ENCODE assay signal across 8 cellular contexts in genomic region chr17:45490198-45490597, GRCh38. TPM values are rescaled to one million over a fixed set of nuclear protein-coding genes. Genes with fewer than 3 reads are reported as not detected.
DNase-seq lines count a peak whose midpoint lies in the region; ATAC-seq and TF ChIP-seq lines count a peak whose summit lies in the region.
"Not testable (repeated sequence)": the region's sequence is repeated elsewhere in the genome, so short reads cannot be mapped to it uniquely, and the experiment has no call there.

No MANE protein-coding gene starts in this region.

- H3K27ac ChIP-seq in Karpas-422 (ENCODE audit: low read length) (peak overlapping the region; percentile 42; the same call in 1 of the 2 replicates), ovary (peak overlapping the region; percentile 89 to 94)

- H4K20me1 ChIP-seq in Karpas-422 (ENCODE audit: insufficient read depth, low read depth, low read length) = not testable (repeated sequence)

- peak; percentile 33 for ATAC-seq in GM18502 (IDR thresholded peaks at IDR 0.05; ENCODE audit: poor library complexity, unreplicated experiment)
- ATAC-seq in HG02571 (IDR thresholded peaks at IDR 0.05; ENCODE audit: unreplicated experiment) = peak; percentile 14

- peaks cover 22% of the 10 kb centered on the region for H3K4me1 Mint-ChIP-seq in activated CD4-positive, alpha-beta memory T cell treated with anti-CD3 and anti-CD28 coated beads, Interleukin-2, amount 10 ng/mL, durations not matched to agents 7 days and 5 days

- H3K9ac ChIP-seq in Karpas-422 (ENCODE audit: low read length) = peak overlapping the region; percentile 80

- TF ChIP-seq POLR2A in ovary (IDR thresholded peaks at IDR 0.05) = not testable (repeated sequence)

- H3K9me3 ChIP-seq in Karpas-422 (ENCODE audit: low read length); ovary: not testable (repeated sequence)

- H3K36me3 Mint-ChIP-seq in activated CD4-positive, alpha-beta memory T cell treated with anti-CD3 and anti-CD28 coated beads, Interleukin-2, amount 10 ng/mL, durations not matched to agents 7 days and 5 days (ENCODE audit: low read depth) = not testable (repeated sequence)

- H3K27me3 ChIP-seq in Karpas-422 (ENCODE audit: low read length); ovary: not testable (repeated sequence)

- TF ChIP-seq CTCF in ovary (IDR thresholded peaks at IDR 0.05) = not testable (repeated sequence)

- not testable (repeated sequence) for H3K9me2 ChIP-seq in Karpas-422 (replicated peaks; ENCODE audit: insufficient read depth, low read length)

- H3K27ac Mint-ChIP-seq in activated CD4-positive, alpha-beta memory T cell treated with anti-CD3 and anti-CD28 coated beads, Interleukin-2, amount 10 ng/mL, durations not matched to agents 7 days and 5 days = peak overlapping the region; percentile 81

- not testable (repeated sequence) for H3K9me3 Mint-ChIP-seq in activated CD4-positive, alpha-beta memory T cell treated with anti-CD3 and anti-CD28 coated beads, Interleukin-2, amount 10 ng/mL, durations not matched to agents 7 days and 5 days

- not testable (repeated sequence) for H3K27me3 Mint-ChIP-seq in activated CD4-positive, alpha-beta memory T cell treated with anti-CD3 and anti-CD28 coated beads, Interleukin-2, amount 10 ng/mL, durations not matched to agents 7 days and 5 days

- CTCF ChIA-PET in activated CD4-positive, alpha-beta memory T cell treated with anti-CD3 and anti-CD28 coated beads, Interleukin-2, amount 10 ng/mL, durations not matched to agents 7 days and 5 days (lab: Charles Lee) = not testable (repeated sequence)

- DNase-seq in A172 (ENCODE audit: low spot score) = peak; percentile 28
- DNase-seq in Karpas-422 = peak; percentile 56
- DNase-seq in activated CD4-positive, alpha-beta memory T cell treated with anti-CD3 and anti-CD28 coated beads, Interleukin-2, amount 10 ng/mL, durations not matched to agents 7 days and 5 days = peak; percentile 31
- DNase-seq in ecto neural progenitor cell (ENCODE audit: low spot score) = peak; percentile 53
- peak; percentile 4 for DNase-seq in iPS-NIHi7 (ENCODE audit: extremely low spot score)
- DNase-seq in ovary = peak in 2 of 5 donors; percentile 34 to 46

- H3K4me3 Mint-ChIP-seq in activated CD4-positive, alpha-beta memory T cell treated with anti-CD3 and anti-CD28 coated beads, Interleukin-2, amount 10 ng/mL, durations not matched to agents 7 days and 5 days = peak overlapping the region; percentile 83

- intact Hi-C loops in ovary (cut with DNase I) = not testable (repeated sequence)

- H3K79me2 ChIP-seq in Karpas-422 (ENCODE audit: low read length) = peaks cover 19% of the 10 kb centered on the region

- not testable (repeated sequence) for TF ChIP-seq EP300 in ovary (IDR thresholded peaks at IDR 0.05)

- H3K4me2 ChIP-seq in Karpas-422 (ENCODE audit: low read depth, low read length, poor library complexity, severe bottlenecking) = peak overlapping the region; percentile 76

- H3K36me3 ChIP-seq in Karpas-422 (ENCODE audit: insufficient read depth, low read length); ovary: not testable (repeated sequence)

- POLR2A ChIA-PET in activated CD4-positive, alpha-beta memory T cell treated with anti-CD3 and anti-CD28 coated beads, Interleukin-2, amount 10 ng/mL, durations not matched to agents 7 days and 5 days (lab: Charles Lee) = not testable (repeated sequence)

- 1% methylated on average over 24 to 26 of the region's 30 CpGs for WGBS in ovary, 3 donors

- not testable (repeated sequence) for H2AFZ ChIP-seq in Karpas-422 (ENCODE audit: low read length)

- H3K4me3 ChIP-seq in Karpas-422 (ENCODE audit: low read length) (peak overlapping the region; percentile 82), ovary (peak overlapping the region; percentile 75)

- H3K4me1 ChIP-seq in Karpas-422 (ENCODE audit: low read length) = peaks cover 13% of the 10 kb centered on the region
- H3K4me1 ChIP-seq in ovary (ENCODE audit: insufficient read depth) = not testable (repeated sequence)

RNA-seq across cellular contexts. Expression of gene PLEKHM1, which starts 0.3 kb away (rescaled TPM):
- total RNA-seq in A172 (2014; rRNA removed; shearing (Covaris generic)) = 13.4 and 15.7 TPM in 2 replicates
- 30.4 and 43.1 TPM in 2 replicates for total RNA-seq in Karpas-422 (2014; rRNA removed; shearing (Covaris generic); ENCODE audit: low replicate concordance)
- total RNA-seq in activated CD4-positive, alpha-beta memory T cell treated with anti-CD3 and anti-CD28 coated beads, Interleukin-2, amount 10 ng/mL, durations not matched to agents 7 days and 5 days = 10 to 100 TPM; 62.7 to 63.5 TPM
- 10 to 100 TPM; 14.7 to 38.4 (median 36.7) TPM for total RNA-seq in ovary
- 10 to 100 TPM; 13.0 to 13.7 TPM for polyA plus RNA-seq in ovary

RNA-seq across cellular contexts. Expression of gene ARHGAP27, which starts 57.5 kb away (rescaled TPM):
- 9.5 and 17.8 TPM in 2 replicates for total RNA-seq in A172 (2014; rRNA removed; shearing (Covaris generic))
- 24.9 and 42.7 TPM in 2 replicates for total RNA-seq in Karpas-422 (2014; rRNA removed; shearing (Covaris generic); ENCODE audit: low replicate concordance)
- total RNA-seq in activated CD4-positive, alpha-beta memory T cell treated with anti-CD3 and anti-CD28 coated beads, Interleukin-2, amount 10 ng/mL, durations not matched to agents 7 days and 5 days = 10 to 100 TPM; 81.4 to 84.4 TPM
- 10 to 100 TPM in 3 of 7 donors, 1 to 10 TPM in 4; 3.7 to 41.7 (median 8.7) TPM for total RNA-seq in ovary
- polyA plus RNA-seq in ovary = 10 to 100 TPM in 1 of 2 donors, 1 to 10 TPM in 1; 3.8 to 10.1 TPM
